ENCODE assay signal across 22 cellular contexts in the genomic region with DNA sequence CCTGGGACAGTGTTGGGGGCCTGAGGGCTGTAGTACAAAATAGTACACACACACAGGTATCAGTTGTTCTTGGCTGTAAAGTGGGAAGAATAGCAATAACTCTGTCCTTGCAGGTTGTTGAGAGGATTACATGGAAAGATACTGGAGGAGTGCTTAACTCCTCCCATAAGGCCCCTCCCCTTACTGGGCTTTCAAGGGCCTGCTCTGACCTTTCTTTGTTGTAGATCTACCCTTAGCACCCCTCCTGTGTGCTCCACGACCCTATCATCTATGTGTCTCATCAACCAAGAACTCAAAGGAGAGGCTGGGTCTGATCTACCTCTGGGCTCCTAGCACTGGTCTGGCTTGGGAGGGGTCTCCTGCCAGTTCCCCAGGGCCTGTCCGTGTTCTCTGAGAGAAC. TPM values are rescaled to one million over a fixed set of nuclear protein-coding genes. Genes with fewer than 3 reads are reported as not detected.
DNase-seq lines count a peak whose midpoint lies in the region; ATAC-seq and TF ChIP-seq lines count a peak whose summit lies in the region.
"Had no signal": no experiment of that assay in that cellular context is flagged by ENCODE, and none has a peak within 500 bp of the region (broad histone marks: within the 10 kb centered on the region; RNA-seq: fewer than 3 reads in every experiment).

No MANE protein-coding gene starts in this region.

- H3K36me3 ChIP-seq in ascending aorta: peaks cover 40 to 50% of the 10 kb centered on the region in 2 donors
- H3K36me3 ChIP-seq in mesendoderm (ENCODE audit: control insufficient read depth, insufficient read depth, low read length): peaks cover 6% of the 10 kb centered on the region
- H3K36me3 ChIP-seq in subcutaneous abdominal adipose tissue (ENCODE audit: control insufficient read depth in 5 of 5, insufficient read depth in 5 of 5, low read length in 5 of 5): peaks cover 0 to 48% (median 29%) of the 10 kb centered on the region in 5 donors

- H2BK5ac ChIP-seq in mesendoderm (ENCODE audit: low read length): no peak overlapping the region

- TF ChIP-seq CTCF in ascending aorta (IDR thresholded peaks at IDR 0.05): no peak
- no peak for TF ChIP-seq CTCF in GM20000 (IDR thresholded peaks at IDR 0.05; ENCODE audit: extremely low read depth, missing control alignments)

- H3K4ac ChIP-seq in mesendoderm (ENCODE audit: low read depth, low read length): no peak overlapping the region

- WGBS in right cardiac atrium: 76% methylated on average over 2 of the region's 2 CpGs
- no CpG with 5 or more reads among the region's 2 CpGs for WGBS in mesendoderm (ENCODE audit: extremely low coverage, insufficient coverage, low lambda C conversion rate)

- peaks cover 44% of the 10 kb centered on the region for H3K79me2 ChIP-seq in mesendoderm (ENCODE audit: control insufficient read depth, insufficient read depth, low read length)

- H3K9me3 ChIP-seq in right cardiac atrium (ENCODE audit: control insufficient read depth, low read length): no peaks in the 10 kb centered on the region
- no peaks in the 10 kb centered on the region for H3K9me3 ChIP-seq in ascending aorta
- H3K9me3 ChIP-seq in subcutaneous abdominal adipose tissue (ENCODE audit: control insufficient read depth in 5 of 5, low read length in 5 of 5): no peaks in the 10 kb centered on the region
- H3K9me3 ChIP-seq: stomach had no signal

- H3K4me2 ChIP-seq in mesendoderm (ENCODE audit: low read length): no peak overlapping the region
- H3K4me2 ChIP-seq: PC-9 had no signal

- H3K79me1 ChIP-seq in mesendoderm (ENCODE audit: low read length): peaks cover 36% of the 10 kb centered on the region

- H3K18ac ChIP-seq in mesendoderm (ENCODE audit: low read length): no peak overlapping the region

- no peak overlapping the region for H2BK15ac ChIP-seq in mesendoderm (replicated peaks; ENCODE audit: low read depth)

- no peaks in the 10 kb centered on the region for H3K27me3 ChIP-seq in right cardiac atrium (ENCODE audit: control insufficient read depth, insufficient read depth)
- H3K27me3 ChIP-seq in ascending aorta: no peaks in the 10 kb centered on the region
- H3K27me3 ChIP-seq in mesendoderm (ENCODE audit: insufficient read depth, low read length, poor library complexity): no peaks in the 10 kb centered on the region
- H3K27me3 ChIP-seq in subcutaneous abdominal adipose tissue (ENCODE audit: control insufficient read depth in 5 of 5, insufficient read depth in 4 of 5, low read length in 5 of 5): no peaks in the 10 kb centered on the region
- H3K27me3 ChIP-seq: dorsolateral prefrontal cortex, stomach had no signal

- no peak overlapping the region for H4K5ac ChIP-seq in mesendoderm (ENCODE audit: low read length)

- peaks cover 34% of the 10 kb centered on the region for H3K4me1 ChIP-seq in right cardiac atrium (ENCODE audit: control insufficient read depth, insufficient read depth, low read length)
- H3K4me1 ChIP-seq in ascending aorta: peaks cover 23 to 39% of the 10 kb centered on the region in 2 donors
- no peaks in the 10 kb centered on the region for H3K4me1 ChIP-seq in mesendoderm (ENCODE audit: control insufficient read depth, low read depth, low read length)
- H3K4me1 ChIP-seq in subcutaneous abdominal adipose tissue (ENCODE audit: control insufficient read depth in 5 of 5, insufficient read depth in 5 of 5, low read length in 5 of 5): peaks cover 19 to 46% (median 44%) of the 10 kb centered on the region in 5 donors

- H3K4me3 ChIP-seq in right cardiac atrium (ENCODE audit: low read length) (no peak overlapping the region), ascending aorta (no peak overlapping the region), mesendoderm (ENCODE audit: low read length) (no peak overlapping the region), subcutaneous abdominal adipose tissue (ENCODE audit: low read depth in 1 of 5, low read length in 5 of 5) (no peak overlapping the region)
- H3K4me3 ChIP-seq: dorsolateral prefrontal cortex, PC-9, stomach had no signal

- DNase-seq in right cardiac atrium (no peak), left cardiac atrium (no peak), ascending aorta (ENCODE audit: low spot score in 2 of 2) (no peak), mesendoderm (peak; percentile 55), D341Med (ENCODE audit: low spot score) (no peak), GM20000 (ENCODE audit: low spot score) (no peak)
- no peak for DNase-seq in stimulated activated CD4-positive, alpha-beta T cell treated with anti-CD3 and anti-CD28 coated beads, Interleukin-15, amount 100 ng/mL, for 24 hours
- DNase-seq: activated CD4-positive, alpha-beta T cell treated with anti-CD3 and anti-CD28 coated beads for 48 hours; aorta; dorsolateral prefrontal cortex; kidney glomerular epithelial cell; MM.1S; NCI-H1417 treated with DMSO at 0.1 percent for 48 hours; retina; SIG-M5; stimulated activated CD4-positive, alpha-beta T cell treated with anti-CD3 and anti-CD28 coated beads, Interleukin-12 subunit alpha, Interleukin-12 subunit beta, amount 100 ng/mL, for 4 hours; stimulated activated CD4-positive, alpha-beta T cell treated with anti-CD3 and anti-CD28 coated beads, Interleukin-4, amount 100 ng/mL, for 4 hours had no signal

- H3K9ac ChIP-seq in mesendoderm (ENCODE audit: low read length) (no peak overlapping the region), subcutaneous abdominal adipose tissue (ENCODE audit: low read length in 5 of 5) (no peak overlapping the region)

- peak overlapping the region; percentile 59 for H3K27ac ChIP-seq in right cardiac atrium (ENCODE audit: low read length)
- H3K27ac ChIP-seq in ascending aorta: peak overlapping the region; percentile 90 to 95
- no peak overlapping the region for H3K27ac ChIP-seq in mesendoderm (ENCODE audit: low read depth, low read length)
- H3K27ac ChIP-seq in subcutaneous abdominal adipose tissue (ENCODE audit: low read depth, low read length): peak overlapping the region; percentile 52
- H3K27ac ChIP-seq: PC-9 had no signal

- H4K8ac ChIP-seq in mesendoderm (ENCODE audit: low read depth, low read length): no peak overlapping the region

- ATAC-seq in right cardiac atrium: no peak
- ATAC-seq in left cardiac atrium: no peak

- no peak overlapping the region for H2BK120ac ChIP-seq in mesendoderm (ENCODE audit: low read depth, low read length)

- intact Hi-C loops in right cardiac atrium (cut with DNase I) (no loop called here), left cardiac atrium (cut with DNase I) (no loop called here), ascending aorta (cut with DNase I) (no loop called here)

- H3K23ac ChIP-seq in mesendoderm (ENCODE audit: low read length): no peak overlapping the region

- H2AK5ac ChIP-seq in mesendoderm (ENCODE audit: low read length): no peak overlapping the region

- H3K56ac ChIP-seq in mesendoderm (ENCODE audit: low read length): no peak overlapping the region

RNA-seq across cellular contexts. Expression of a gene that starts 8.3 kb away (rescaled TPM):
- 10 to 100 TPM; 29.7 to 35.6 (median 31.9) TPM for total RNA-seq in right cardiac atrium
- polyA plus RNA-seq in right cardiac atrium: 21.7 TPM
- total RNA-seq in left cardiac atrium: 10 to 100 TPM; 23.3 to 31.5 TPM
- total RNA-seq in ascending aorta: 125 TPM
- polyA plus RNA-seq in mesendoderm (2013, experiment 1 of 2): 39.1 TPM
- polyA plus RNA-seq in mesendoderm (2013, experiment 2 of 2): 39.3 TPM

RNA-seq across cellular contexts. Expression of a gene that starts 17.1 kb away (rescaled TPM):
- 10 to 100 TPM; 24.3 to 29.0 (median 27.4) TPM for total RNA-seq in right cardiac atrium
- 26.7 TPM for polyA plus RNA-seq in right cardiac atrium
- total RNA-seq in left cardiac atrium: 10 to 100 TPM; 22.1 to 22.2 TPM
- total RNA-seq in ascending aorta: 220 TPM
- polyA plus RNA-seq in mesendoderm (2013, experiment 1 of 2): 33.6 TPM
- 33.5 TPM for polyA plus RNA-seq in mesendoderm (2013, experiment 2 of 2)

RNA-seq across cellular contexts. Expression of a gene that starts 17.9 kb away (rescaled TPM):
- total RNA-seq in right cardiac atrium: 10 to 100 TPM; 66.6 to 80.7 (median 68.2) TPM
- 125 TPM for polyA plus RNA-seq in right cardiac atrium
- 10 to 100 TPM; 59.8 to 73.9 TPM for total RNA-seq in left cardiac atrium
- total RNA-seq in ascending aorta: 156 TPM
- polyA plus RNA-seq in mesendoderm (2013, experiment 1 of 2): 370 TPM
- polyA plus RNA-seq in mesendoderm (2013, experiment 2 of 2): 358 TPM

RNA-seq across cellular contexts. Expression of a gene that starts 20.1 kb away (rescaled TPM):
- total RNA-seq in right cardiac atrium: under 1 TPM in 1 of 4 donors, not detected in 3; 0.53 TPM
- 0.41 TPM for polyA plus RNA-seq in right cardiac atrium
- under 1 TPM in 1 of 2 donors, not detected in 1; 0.50 TPM for total RNA-seq in left cardiac atrium
- not detected for total RNA-seq in ascending aorta
- polyA plus RNA-seq in mesendoderm (2013, experiment 1 of 2): 10.2 TPM
- 10.3 TPM for polyA plus RNA-seq in mesendoderm (2013, experiment 2 of 2)
- total RNA-seq: endothelial cell of umbilical vein, lung microvascular endothelial cell, PC-9, stomach had no signal

RNA-seq across cellular contexts. Expression of a gene that starts 22.5 kb away (rescaled TPM):
- 10 to 100 TPM; 27.5 to 34.0 (median 32.0) TPM for total RNA-seq in right cardiac atrium
- polyA plus RNA-seq in right cardiac atrium: 20.8 TPM
- total RNA-seq in left cardiac atrium: 10 to 100 TPM; 24.5 to 24.7 TPM
- 85.4 TPM for total RNA-seq in ascending aorta
- polyA plus RNA-seq in mesendoderm (2013, experiment 1 of 2): 26.9 TPM
- 26.7 TPM for polyA plus RNA-seq in mesendoderm (2013, experiment 2 of 2)
